19 cellular contexts compared by ENCODE assay signal in the genomic region with DNA sequence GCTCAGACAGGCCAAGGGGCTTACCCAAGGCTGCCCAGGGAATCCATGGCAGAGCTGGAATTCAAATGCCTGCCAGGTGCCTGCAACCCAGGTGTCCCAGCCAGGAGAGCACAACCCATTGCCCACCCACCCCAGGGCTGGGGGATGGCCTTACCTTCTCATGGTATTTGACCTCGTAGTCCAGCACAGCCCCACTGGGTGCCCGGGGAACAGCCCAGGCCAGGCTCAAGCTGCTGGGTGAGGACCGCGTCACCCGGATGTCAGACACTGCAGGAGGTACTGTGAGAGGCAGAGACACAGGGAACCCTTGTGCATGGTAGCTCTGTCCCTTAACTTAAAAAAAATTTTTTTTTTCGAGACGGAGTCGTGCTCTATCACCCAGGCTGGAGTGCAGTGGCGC. TPM values are rescaled to one million over a fixed set of nuclear protein-coding genes. Genes with fewer than 3 reads are reported as not detected.
DNase-seq lines count a peak whose midpoint lies in the region; FAIRE-seq and TF ChIP-seq lines count a peak whose summit lies in the region.
"Had no signal": no experiment of that assay in that cellular context is flagged by ENCODE, and none has a peak within 500 bp of the region (broad histone marks: within the 10 kb centered on the region; RNA-seq: fewer than 3 reads in every experiment).

No MANE protein-coding gene starts in this region.

- no peak overlapping the region for H2AK5ac ChIP-seq in trophoblast cell (ENCODE audit: low read length)

- H3K4me3 ChIP-seq in H7 (ENCODE audit: insufficient read depth, low read depth, low read length) (no peak overlapping the region), endothelial cell of umbilical vein (replicated peaks in 1 of 3; ENCODE audit: insufficient read depth in 1 of 3, low read depth in 1 of 3, low read length in 3 of 3) (no peak overlapping the region), trophoblast cell (ENCODE audit: low read depth, low read length) (no peak overlapping the region)
- H3K4me3 ChIP-seq: GM23248 had no signal

- peak; percentile 45 for TF ChIP-seq POLR2A in endothelial cell of umbilical vein (IDR thresholded peaks at IDR 0.05; ENCODE audit: low read depth, low read length)

- no peak overlapping the region for H2BK5ac ChIP-seq in trophoblast cell (ENCODE audit: low read depth, low read length, poor library complexity)

- H2BK12ac ChIP-seq in trophoblast cell (ENCODE audit: low read length), result no peak overlapping the region

- H3K9ac ChIP-seq in endothelial cell of umbilical vein (replicated peaks; ENCODE audit: extremely low read depth, insufficient read depth, low read length) (no peak overlapping the region), trophoblast cell (ENCODE audit: low read length) (no peak overlapping the region)
- H3K9ac ChIP-seq: GM23248 had no signal

- dilution Hi-C loops in endothelial cell of umbilical vein (cut with MboI; ENCODE audit: extremely low pct_ligation_motif_present, low sequenced_read_pairs), result no loop called here

- no peak for FAIRE-seq in endothelial cell of umbilical vein (lab: Jason Lieb, UNC)
- FAIRE-seq: D721Med, GM12892, GM18507 had no signal

- H3K4me1 ChIP-seq in endothelial cell of umbilical vein (ENCODE audit: control insufficient read depth, extremely low read depth, insufficient read depth, low read length) (peaks cover 3% of the 10 kb centered on the region), trophoblast cell (ENCODE audit: control insufficient read depth in 1 of 2, insufficient read depth in 2 of 2, low read length in 2 of 2) (peaks cover 0 to 2% of the 10 kb centered on the region in 2 experiments)
- H3K4me1 ChIP-seq: BE2C had no signal

- H3K14ac ChIP-seq in trophoblast cell (ENCODE audit: low read length), result no peak overlapping the region

- WGBS in trophoblast cell (ENCODE audit: extremely low coverage, insufficient coverage, insufficient read length), result no CpG with 5 or more reads among the region's 9 CpGs

- H4K8ac ChIP-seq in trophoblast cell (ENCODE audit: low read depth, low read length), result peak overlapping the region; percentile 42

- BruUV-seq in endothelial cell of umbilical vein (replicated peaks; lab: Mats Ljungman, UMichigan), result no TSS peak

- H3K9me1 ChIP-seq in endothelial cell of umbilical vein (replicated peaks; ENCODE audit: control insufficient read depth, extremely low read depth, insufficient read depth, low read length), result no peaks in the 10 kb centered on the region

- intact Hi-C loops in endothelial cell of umbilical vein (cut with micrococcal nuclease), result no loop called here

- peaks cover 29% of the 10 kb centered on the region for H3K79me2 ChIP-seq in endothelial cell of umbilical vein (ENCODE audit: control insufficient read depth, insufficient read depth, low read length)
- no peaks in the 10 kb centered on the region for H3K79me2 ChIP-seq in trophoblast cell (ENCODE audit: control insufficient read depth, insufficient read depth, low read length, poor library complexity)

- no peaks in the 10 kb centered on the region for H3K27me3 ChIP-seq in H7 (ENCODE audit: control insufficient read depth, insufficient read depth, low read length)
- H3K27me3 ChIP-seq in endothelial cell of umbilical vein (ENCODE audit: control insufficient read depth in 2 of 2, insufficient read depth in 2 of 2, low read length in 2 of 2), result no peaks in the 10 kb centered on the region
- no peaks in the 10 kb centered on the region for H3K27me3 ChIP-seq in trophoblast cell (ENCODE audit: insufficient read depth, low read length)
- H3K27me3 ChIP-seq: BE2C had no signal

- no peaks in the 10 kb centered on the region for H4K20me1 ChIP-seq in endothelial cell of umbilical vein (replicated peaks; ENCODE audit: control insufficient read depth, extremely low read depth, insufficient read depth, low read length)

- DNase-seq in AG20443 (ENCODE audit: low spot score) (peak; percentile 5), H7 (peak; percentile 39), endothelial cell of umbilical vein (ENCODE audit: low read depth, low spot score) (no peak), trophoblast cell (no peak), NCI-H526 treated with DMSO at 0.1 percent for 48 hours (lab: John Stamatoyannopoulos, UW) (no peak)
- no peak for DNase-seq in central memory CD4-positive, alpha-beta T cell
- DNase-seq: BE2C; C1 segment of cervical spinal cord; CD4-positive, CD25-positive, alpha-beta regulatory T cell; CD8-positive, alpha-beta memory T cell; COR-L47; DMS153; DMS79; GDM1; GM23248; HCEC 1CT had no signal

- H3K27ac ChIP-seq in endothelial cell of umbilical vein (ENCODE audit: insufficient read depth, low read depth, low read length) (no peak overlapping the region), trophoblast cell (ENCODE audit: low read depth, low read length) (no peak overlapping the region)
- H3K27ac ChIP-seq: GM23248 had no signal

- H4K12ac ChIP-seq in trophoblast cell (ENCODE audit: low read depth, low read length), result no peak overlapping the region

- no peak overlapping the region for H3K4ac ChIP-seq in trophoblast cell (ENCODE audit: low read depth, low read length)

- H3K79me1 ChIP-seq in trophoblast cell (ENCODE audit: low read length), result peaks cover 6% of the 10 kb centered on the region

- no peak overlapping the region for H3K23ac ChIP-seq in trophoblast cell (ENCODE audit: low read length)

- no peak for TF ChIP-seq CTCF in endothelial cell of umbilical vein (IDR thresholded peaks at IDR 0.05; ENCODE audit: extremely low read depth in 1 of 2, insufficient read depth in 1 of 2, low read depth in 1 of 2, low read length in 2 of 2)

- H3K4me2 ChIP-seq in endothelial cell of umbilical vein (ENCODE audit: insufficient read depth, low read length), result no peak overlapping the region
- no peak overlapping the region for H3K4me2 ChIP-seq in trophoblast cell (ENCODE audit: low read length)

- H3K36me3 ChIP-seq in H7 (replicated peaks; ENCODE audit: control insufficient read depth, insufficient read depth, low read length) (peaks cover 62% of the 10 kb centered on the region), endothelial cell of umbilical vein (ENCODE audit: control insufficient read depth in 2 of 2, extremely low read depth in 1 of 2, insufficient read depth in 2 of 2, low read length in 2 of 2) (peaks cover 38 to 69% of the 10 kb centered on the region in 2 experiments), trophoblast cell (ENCODE audit: control insufficient read depth in 1 of 2, insufficient read depth in 2 of 2, low read length in 2 of 2) (peaks cover 89 to 90% of the 10 kb centered on the region in 2 experiments)
- H3K36me3 ChIP-seq: BE2C had no signal

- no peaks in the 10 kb centered on the region for H3K9me3 ChIP-seq in endothelial cell of umbilical vein (replicated peaks; ENCODE audit: control insufficient read depth, insufficient read depth, low read length)
- no peaks in the 10 kb centered on the region for H3K9me3 ChIP-seq in trophoblast cell (ENCODE audit: insufficient read depth, low read depth, low read length)
- H3K9me3 ChIP-seq: BE2C had no signal

- H3K18ac ChIP-seq in trophoblast cell (ENCODE audit: low read length), result peak overlapping the region; percentile 30

- H2AFZ ChIP-seq in endothelial cell of umbilical vein (ENCODE audit: low read depth, low read length) (no peak overlapping the region), trophoblast cell (ENCODE audit: insufficient read depth, low read length, poor library complexity) (no peak overlapping the region)
- H2AFZ ChIP-seq: GM23248 had no signal

- POLR2A ChIA-PET in endothelial cell of umbilical vein (lab: Charles Lee), result interaction anchor here (0.6 kb wide), 1 partner anchor 18 kb away, joined by 5 read pairs; no protein-coding TSS in a partner anchor

- CTCF ChIA-PET in endothelial cell of umbilical vein (lab: Charles Lee), result interaction anchor here (0.6 to 4.5 kb wide), 4 partner anchors 13 to 34 kb away, joined by 3 to 29 read pairs (median 3); a partner anchor contains a TSS

- H4K91ac ChIP-seq in trophoblast cell (ENCODE audit: low read depth, low read length), result no peak overlapping the region

- H2BK120ac ChIP-seq in trophoblast cell (ENCODE audit: insufficient read depth, low read length, poor library complexity), result no peak overlapping the region

RNA-seq across cellular contexts. Expression of a gene that starts 9.0 kb away (rescaled TPM):
- total RNA-seq in H7 (2014; rRNA removed; shearing (Covaris generic)), result 141 and 143 TPM in 2 replicates
- 148 and 193 TPM in 2 replicates for total RNA-seq in endothelial cell of umbilical vein
- polyA plus RNA-seq in endothelial cell of umbilical vein, result 240 and 274 TPM in 2 replicates
- 252 and 260 TPM in 2 replicates for polyA plus RNA-seq in endothelial cell of umbilical vein (2011; cell fraction: cytosol; rRNA removed)
- polyA plus RNA-seq in endothelial cell of umbilical vein (2011; cell fraction: nucleus; rRNA removed), result 262 and 267 TPM in 2 replicates
- polyA plus RNA-seq in endothelial cell of umbilical vein (2012), result 170 and 173 TPM in 2 replicates
- polyA minus RNA-seq in endothelial cell of umbilical vein, result 243 and 340 TPM in 2 replicates
- polyA minus RNA-seq in endothelial cell of umbilical vein (2011; cell fraction: cytosol; rRNA and poly(A)+ RNA removed), result 24.2 TPM
- polyA minus RNA-seq in endothelial cell of umbilical vein (2011; cell fraction: nucleus; rRNA and poly(A)+ RNA removed), result 99.7 and 134 TPM in 2 replicates
- 103 and 106 TPM in 2 replicates for polyA plus RNA-seq in trophoblast cell (2013)
- polyA plus RNA-seq: CD4-positive, CD25-positive, alpha-beta regulatory T cell; CD8-positive, alpha-beta memory T cell had no signal

RNA-seq across cellular contexts. Expression of a gene that starts 34.1 kb away (rescaled TPM):
- 21.9 and 27.9 TPM in 2 replicates for total RNA-seq in H7 (2014; rRNA removed; shearing (Covaris generic))
- 30.1 and 35.0 TPM in 2 replicates for total RNA-seq in endothelial cell of umbilical vein
- polyA plus RNA-seq in endothelial cell of umbilical vein, result 37.0 and 37.5 TPM in 2 replicates
- 16.4 and 21.1 TPM in 2 replicates for polyA plus RNA-seq in endothelial cell of umbilical vein (2011; cell fraction: cytosol; rRNA removed)
- polyA plus RNA-seq in endothelial cell of umbilical vein (2011; cell fraction: nucleus; rRNA removed), result 62.1 and 65.2 TPM in 2 replicates
- polyA plus RNA-seq in endothelial cell of umbilical vein (2012), result 23.0 and 23.7 TPM in 2 replicates
- polyA minus RNA-seq in endothelial cell of umbilical vein, result 29.1 and 35.8 TPM in 2 replicates
- 4.3 TPM for polyA minus RNA-seq in endothelial cell of umbilical vein (2011; cell fraction: cytosol; rRNA and poly(A)+ RNA removed)
- 13.5 and 18.8 TPM in 2 replicates for polyA minus RNA-seq in endothelial cell of umbilical vein (2011; cell fraction: nucleus; rRNA and poly(A)+ RNA removed)
- 18.4 and 20.0 TPM in 2 replicates for polyA plus RNA-seq in trophoblast cell (2013)

RNA-seq across cellular contexts. Expression of a gene that starts 48.8 kb away (rescaled TPM):
- 95.7 and 118 TPM in 2 replicates for total RNA-seq in H7 (2014; rRNA removed; shearing (Covaris generic))
- total RNA-seq in endothelial cell of umbilical vein, result 84.5 and 90.3 TPM in 2 replicates
- polyA plus RNA-seq in endothelial cell of umbilical vein, result 88.6 and 90.3 TPM in 2 replicates
- polyA plus RNA-seq in endothelial cell of umbilical vein (2011; cell fraction: cytosol; rRNA removed), result 69.4 and 77.1 TPM in 2 replicates
- polyA plus RNA-seq in endothelial cell of umbilical vein (2011; cell fraction: nucleus; rRNA removed), result 65.8 and 79.0 TPM in 2 replicates
- 60.3 and 63.1 TPM in 2 replicates for polyA plus RNA-seq in endothelial cell of umbilical vein (2012)
- polyA minus RNA-seq in endothelial cell of umbilical vein, result 40.6 and 47.6 TPM in 2 replicates
- polyA minus RNA-seq in endothelial cell of umbilical vein (2011; cell fraction: cytosol; rRNA and poly(A)+ RNA removed), result 36.6 TPM
- 14.4 and 21.5 TPM in 2 replicates for polyA minus RNA-seq in endothelial cell of umbilical vein (2011; cell fraction: nucleus; rRNA and poly(A)+ RNA removed)
- 75.4 and 76.0 TPM in 2 replicates for polyA plus RNA-seq in trophoblast cell (2013)

RNA-seq across cellular contexts. Expression of a gene that starts 56.5 kb away (rescaled TPM):
- total RNA-seq in H7 (2014; rRNA removed; shearing (Covaris generic)), result 82.8 and 101 TPM in 2 replicates
- total RNA-seq in endothelial cell of umbilical vein, result 199 and 202 TPM in 2 replicates
- polyA plus RNA-seq in endothelial cell of umbilical vein, result 51.9 and 58.6 TPM in 2 replicates
- 56.1 and 57.3 TPM in 2 replicates for polyA plus RNA-seq in endothelial cell of umbilical vein (2011; cell fraction: cytosol; rRNA removed)
- 334 and 404 TPM in 2 replicates for polyA plus RNA-seq in endothelial cell of umbilical vein (2011; cell fraction: nucleus; rRNA removed)
- 88.7 and 117 TPM in 2 replicates for polyA plus RNA-seq in endothelial cell of umbilical vein (2012)
- polyA minus RNA-seq in endothelial cell of umbilical vein, result 60.4 and 90.5 TPM in 2 replicates
- 52.0 TPM for polyA minus RNA-seq in endothelial cell of umbilical vein (2011; cell fraction: cytosol; rRNA and poly(A)+ RNA removed)
- 66.1 and 79.9 TPM in 2 replicates for polyA minus RNA-seq in endothelial cell of umbilical vein (2011; cell fraction: nucleus; rRNA and poly(A)+ RNA removed)
- 115 and 117 TPM in 2 replicates for polyA plus RNA-seq in trophoblast cell (2013)

Comparison
In these comparisons a context has a peak if more than half of its experiments do, and no peak if none do; other contexts are left out.
1. DNase-seq: peak in AG20443 (single experiment) and H7 (single experiment); none in endothelial cell of umbilical vein (single experiment), trophoblast cell (0 of 2), central memory CD4-positive, alpha-beta T cell (single experiment) and NCI-H526 treated with DMSO at 0.1 percent for 48 hours (single experiment).